In the genomic region with DNA sequence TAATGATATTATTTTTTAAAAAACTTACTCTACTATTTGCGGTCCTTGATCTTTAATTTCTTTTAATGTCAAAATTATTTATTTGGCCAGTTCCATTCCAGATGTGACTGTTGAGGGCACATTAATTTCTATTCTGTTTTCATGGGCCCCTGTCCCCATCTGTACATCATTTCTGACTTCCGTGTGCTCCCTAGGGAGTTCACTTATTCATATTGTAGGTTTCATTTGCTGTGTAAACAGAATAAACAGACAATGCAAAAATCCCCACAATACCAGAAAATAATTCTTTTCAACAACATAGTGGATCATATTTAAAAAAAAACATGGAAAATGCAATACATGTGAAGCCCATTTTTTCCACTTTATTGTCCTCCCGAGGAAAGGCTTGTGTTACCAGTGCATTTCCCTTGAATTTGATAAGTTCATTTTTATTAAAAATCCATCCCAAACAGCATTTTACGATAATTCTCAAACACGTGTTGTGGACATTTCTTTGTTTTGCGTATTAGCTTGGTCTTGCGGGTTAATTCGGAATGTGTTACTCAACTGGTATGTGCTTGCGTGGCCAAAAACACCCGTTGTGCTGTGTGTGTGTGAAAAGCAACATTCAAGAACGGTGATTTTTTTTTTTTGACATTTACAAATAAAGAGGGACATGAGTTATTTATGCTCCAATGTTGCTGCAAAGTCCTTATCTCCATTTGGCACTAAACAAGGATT, we compare ENCODE assay signal across 15 cellular contexts.
DNase-seq lines count a peak whose midpoint lies in the region; ATAC-seq, FAIRE-seq and TF ChIP-seq lines count a peak whose summit lies in the region.
"Had no signal": no experiment of that assay in that cellular context is flagged by ENCODE, and none has a peak within 500 bp of the region (broad histone marks: within the 10 kb centered on the region; RNA-seq: fewer than 3 reads in every experiment).

No MANE protein-coding gene starts in this region.

- peaks cover 5% of the 10 kb centered on the region for H3K9me3 Mint-ChIP-seq in astrocyte (ENCODE audit: unreplicated experiment)
- H3K9me3 Mint-ChIP-seq in activated CD8-positive, alpha-beta T cell treated with anti-CD3 and anti-CD28 coated beads for 36 hours = no peaks in the 10 kb centered on the region
- H3K9me3 Mint-ChIP-seq: nephron progenitor cell had no signal

- H3K79me2 ChIP-seq in astrocyte (ENCODE audit: insufficient read depth, low read length) = no peaks in the 10 kb centered on the region

- H3K27me3 ChIP-seq in astrocyte (ENCODE audit: insufficient read depth, low read length) (no peaks in the 10 kb centered on the region), upper lobe of left lung (no peaks in the 10 kb centered on the region)
- H3K27me3 ChIP-seq: MG63, transverse colon had no signal

- no peak overlapping the region for H3K9ac ChIP-seq in astrocyte (ENCODE audit: low read length)

- TF ChIP-seq EP300 in upper lobe of left lung (IDR thresholded peaks at IDR 0.05) = no peak

- H3K4me1 Mint-ChIP-seq in astrocyte (ENCODE audit: low read depth, unreplicated experiment) = no peaks in the 10 kb centered on the region
- H3K4me1 Mint-ChIP-seq in activated CD8-positive, alpha-beta T cell treated with anti-CD3 and anti-CD28 coated beads for 36 hours (ENCODE audit: low read depth) = no peaks in the 10 kb centered on the region

- H3K27ac Mint-ChIP-seq in astrocyte (ENCODE audit: unreplicated experiment) = no peak overlapping the region
- H3K27ac Mint-ChIP-seq in activated CD8-positive, alpha-beta T cell treated with anti-CD3 and anti-CD28 coated beads for 36 hours = no peak overlapping the region

- TF ChIP-seq POLR2A in upper lobe of left lung (IDR thresholded peaks at IDR 0.05) = no peak

- 88 to 93% methylated on average over 11 of the region's 11 CpGs for WGBS in upper lobe of left lung, 2 donors

- no peak for TF ChIP-seq CTCF in AG10803 (conservative IDR thresholded peaks at IDR 0.05; ENCODE audit: low read length)
- no peak for TF ChIP-seq CTCF in astrocyte (IDR thresholded peaks at IDR 0.05; ENCODE audit: insufficient read depth, low read depth, low read length)
- no peak for TF ChIP-seq CTCF in upper lobe of left lung (IDR thresholded peaks at IDR 0.05)
- TF ChIP-seq CTCF in activated CD8-positive, alpha-beta T cell treated with anti-CD3 and anti-CD28 coated beads for 36 hours (IDR thresholded peaks at IDR 0.05) = no peak

- H3K4me2 ChIP-seq in astrocyte (ENCODE audit: low read length) = peak overlapping the region; percentile 39

- H3K36me3 ChIP-seq in astrocyte (ENCODE audit: insufficient read depth, low read length) (no peaks in the 10 kb centered on the region), upper lobe of left lung (no peaks in the 10 kb centered on the region)
- H3K36me3 ChIP-seq: MG63, transverse colon had no signal

- H2AFZ ChIP-seq in astrocyte (ENCODE audit: low read depth, low read length) = no peak overlapping the region

- no peak for FAIRE-seq in astrocyte (lab: Jason Lieb, UNC)

- no peak overlapping the region for H3K27ac ChIP-seq in astrocyte (ENCODE audit: low read depth, low read length)
- peak overlapping the region in 2 of 4 donors; percentile 36 to 57 for H3K27ac ChIP-seq in upper lobe of left lung
- H3K27ac ChIP-seq: skin epidermis, transverse colon had no signal

- no peaks in the 10 kb centered on the region for H3K27me3 Mint-ChIP-seq in astrocyte (ENCODE audit: low read depth, unreplicated experiment)
- no peaks in the 10 kb centered on the region for H3K27me3 Mint-ChIP-seq in activated CD8-positive, alpha-beta T cell treated with anti-CD3 and anti-CD28 coated beads for 36 hours

- CTCF ChIA-PET in activated CD8-positive, alpha-beta T cell treated with anti-CD3 and anti-CD28 coated beads for 36 hours (lab: Charles Lee) = no interaction called here

- POLR2A ChIA-PET in activated CD8-positive, alpha-beta T cell treated with anti-CD3 and anti-CD28 coated beads for 36 hours (lab: Charles Lee) = no interaction called here

- ATAC-seq in GM19023 (IDR thresholded peaks at IDR 0.05; ENCODE audit: unreplicated experiment) = peak; percentile 38
- ATAC-seq in HG02981 (IDR thresholded peaks at IDR 0.05; ENCODE audit: unreplicated experiment) = peak; percentile 46
- ATAC-seq in upper lobe of left lung (ENCODE audit: low FRiP score in 2 of 2) = no peak
- no peak for ATAC-seq in activated CD8-positive, alpha-beta T cell treated with anti-CD3 and anti-CD28 coated beads for 36 hours

- no peaks in the 10 kb centered on the region for H3K4me1 ChIP-seq in astrocyte (ENCODE audit: insufficient read depth, low read length)
- H3K4me1 ChIP-seq in upper lobe of left lung = peaks cover 0 to 8% (median 3%) of the 10 kb centered on the region in 4 donors
- H3K4me1 ChIP-seq: transverse colon had no signal

- peak; percentile 62 for DNase-seq in AG10803 (ENCODE audit: low read depth)
- no peak for DNase-seq in astrocyte (ENCODE audit: low read depth)
- DNase-seq in upper lobe of left lung = no peak
- DNase-seq in activated CD8-positive, alpha-beta T cell treated with anti-CD3 and anti-CD28 coated beads for 36 hours = no peak
- no peak for DNase-seq in NCI-H446 (lab: John Stamatoyannopoulos, UW)
- DNase-seq in nucleus accumbens (lab: John Stamatoyannopoulos, UW) = no peak
- DNase-seq: aorta; effector CD8-positive, alpha-beta T cell; GOT3; MG63; nephron progenitor cell had no signal

- no peaks in the 10 kb centered on the region for H3K9me3 ChIP-seq in astrocyte (ENCODE audit: insufficient read depth, low read depth, low read length)
- H3K9me3 ChIP-seq in upper lobe of left lung = no peaks in the 10 kb centered on the region
- H3K9me3 ChIP-seq: MG63, transverse colon had no signal

- H4K20me1 ChIP-seq in astrocyte (ENCODE audit: insufficient read depth, low read length) = no peaks in the 10 kb centered on the region

- H3K4me3 Mint-ChIP-seq in astrocyte (ENCODE audit: unreplicated experiment) = no peak overlapping the region
- H3K4me3 Mint-ChIP-seq in activated CD8-positive, alpha-beta T cell treated with anti-CD3 and anti-CD28 coated beads for 36 hours = no peak overlapping the region

- H3K4me3 ChIP-seq in AG10803 (ENCODE audit: low read length) (no peak overlapping the region), astrocyte (ENCODE audit: insufficient read depth, low read depth, low read length) (no peak overlapping the region), upper lobe of left lung (no peak overlapping the region)
- H3K4me3 ChIP-seq: MG63, skin epidermis, transverse colon had no signal

- no peaks in the 10 kb centered on the region for H3K36me3 Mint-ChIP-seq in astrocyte (ENCODE audit: low read depth, unreplicated experiment)
- peaks cover 21% of the 10 kb centered on the region for H3K36me3 Mint-ChIP-seq in activated CD8-positive, alpha-beta T cell treated with anti-CD3 and anti-CD28 coated beads for 36 hours (ENCODE audit: low read depth)

- intact Hi-C loops in activated CD8-positive, alpha-beta T cell treated with anti-CD3 and anti-CD28 coated beads for 36 hours (cut with micrococcal nuclease) = no loop called here

Comparison
In these comparisons a context has a peak if more than half of its experiments do, and no peak if none do; other contexts are left out.
1. ATAC-seq: peak in GM19023 (single experiment) and HG02981 (single experiment); none in upper lobe of left lung (0 of 2) and activated CD8-positive, alpha-beta T cell treated with anti-CD3 and anti-CD28 coated beads for 36 hours (single experiment).